Comparison of ENCODE assay signal across 22 cellular contexts in genomic region chr2:165662720-165663119, GRCh38.
DNase-seq lines count a peak whose midpoint lies in the region; ATAC-seq, FAIRE-seq and TF ChIP-seq lines count a peak whose summit lies in the region.
"Had no signal": no experiment of that assay in that cellular context is flagged by ENCODE, and none has a peak within 500 bp of the region (broad histone marks: within the 10 kb centered on the region; RNA-seq: fewer than 3 reads in every experiment).

No MANE protein-coding gene starts in this region.

- H3K36me3 ChIP-seq in Caco-2 (ENCODE audit: control insufficient read depth, insufficient read depth, low read length) (no peaks in the 10 kb centered on the region), pancreas (no peaks in the 10 kb centered on the region), spleen (peaks cover 0 to 11% (median 0%) of the 10 kb centered on the region in 6 donors)
- H3K36me3 ChIP-seq: BLaER1, HAP-1 had no signal

- 0 out of 2 replicates have a peak overlapping the region, but pooled peaks have one; percentile 3 for H3K27ac ChIP-seq in VCaP
- no peak overlapping the region for H3K27ac ChIP-seq in pancreas
- H3K27ac ChIP-seq in spleen: no peak overlapping the region
- H3K27ac ChIP-seq: BLaER1, C4-2B had no signal

- H3K4me1 Mint-ChIP-seq in Caco-2 (ENCODE audit: low read depth, unreplicated experiment): peaks cover 11% of the 10 kb centered on the region
- H3K4me1 Mint-ChIP-seq in mesothelial cell of epicardium: peaks cover 23% of the 10 kb centered on the region
- H3K4me1 Mint-ChIP-seq: CD4-positive, CD25-positive, alpha-beta regulatory T cell had no signal

- peaks cover 18% of the 10 kb centered on the region for H3K4me1 ChIP-seq in Caco-2
- H3K4me1 ChIP-seq in pancreas: peaks cover 0 to 11% (median 0%) of the 10 kb centered on the region in 3 donors
- no peaks in the 10 kb centered on the region for H3K4me1 ChIP-seq in spleen
- H3K4me1 ChIP-seq: BLaER1, HAP-1 had no signal

- no peak for TF ChIP-seq POLR2A in spleen (IDR thresholded peaks at IDR 0.05)

- no peak overlapping the region for H3K4me3 Mint-ChIP-seq in Caco-2 (ENCODE audit: unreplicated experiment)
- no peak overlapping the region for H3K4me3 Mint-ChIP-seq in mesothelial cell of epicardium
- H3K4me3 Mint-ChIP-seq: B cell; CD4-positive, CD25-positive, alpha-beta regulatory T cell; CD8-positive, alpha-beta T cell; HFFc6 had no signal

- H3K36me3 Mint-ChIP-seq in Caco-2 (ENCODE audit: insufficient read depth, unreplicated experiment): no peaks in the 10 kb centered on the region
- peaks cover 47% of the 10 kb centered on the region for H3K36me3 Mint-ChIP-seq in mesothelial cell of epicardium
- H3K36me3 Mint-ChIP-seq: CD4-positive, CD25-positive, alpha-beta regulatory T cell; CD8-positive, alpha-beta T cell had no signal

- peak in 3 of 4 donors; percentile 40 to 65 (median 55) for ATAC-seq in pancreas
- ATAC-seq: CD8-positive, alpha-beta T cell had no signal

- CTCF ChIA-PET in Caco-2 (lab: Charles Lee): no interaction called here

- DNase-seq in Caco-2 (peak in 1 of 2 experiments; percentile 16), mesothelial cell of epicardium (ENCODE audit: low spot score in 2 of 2, unreplicated experiment in 2 of 2) (no peak), pancreas (no peak), NCI-H226 (no peak), spleen (no peak), epidermal melanocyte (ENCODE audit: insufficient read length, low spot score) (no peak)
- DNase-seq: Calu3; CD4-positive, CD25-positive, alpha-beta regulatory T cell; CD8-positive, alpha-beta T cell; DMS53; DMS79 treated with DMSO at 0.1 percent for 48 hours; GF-D8; GOT3; HFFc6 had no signal

- POLR2A ChIA-PET in Caco-2 (lab: Charles Lee): no interaction called here

- H3K27ac Mint-ChIP-seq in Caco-2 (ENCODE audit: unreplicated experiment) (peak overlapping the region; percentile 65), mesothelial cell of epicardium (peak overlapping the region; percentile 14)
- H3K27ac Mint-ChIP-seq: B cell; CD4-positive, CD25-positive, alpha-beta regulatory T cell; CD8-positive, alpha-beta T cell; HFFc6 had no signal

- H3K4me3 ChIP-seq in Caco-2 (ENCODE audit: low read depth, low read length): no peak overlapping the region
- H3K4me3 ChIP-seq in pancreas: no peak overlapping the region
- H3K4me3 ChIP-seq in spleen: no peak overlapping the region
- H3K4me3 ChIP-seq: BLaER1, HAP-1 had no signal

- intact Hi-C loops in Caco-2 (cut with micrococcal nuclease; ENCODE audit: unreplicated experiment) (loop anchor here (2.0 kb wide), 2 partner anchors 28 to 36 kb away; no protein-coding TSS in a partner anchor), pancreas (cut with DNase I) (no loop called here), spleen (cut with DNase I; ENCODE audit: low total_unique reads) (no loop called here)

- H3K9me3 Mint-ChIP-seq in Caco-2 (ENCODE audit: unreplicated experiment): peaks cover 33% of the 10 kb centered on the region
- H3K9me3 Mint-ChIP-seq in mesothelial cell of epicardium: no peaks in the 10 kb centered on the region
- H3K9me3 Mint-ChIP-seq: CD8-positive, alpha-beta T cell had no signal

- TF ChIP-seq CTCF in Caco-2 (IDR thresholded peaks at IDR 0.05; ENCODE audit: insufficient read depth in 1 of 2, low read depth in 1 of 2, low read length in 1 of 2, severe bottlenecking in 1 of 2, unreplicated experiment in 1 of 2) (no peak), VCaP (conservative IDR thresholded peaks at IDR 0.05) (no peak), mesothelial cell of epicardium (IDR thresholded peaks at IDR 0.05; ENCODE audit: unreplicated experiment) (no peak), pancreas (IDR thresholded peaks at IDR 0.05) (no peak), spleen (IDR thresholded peaks at IDR 0.05 in 8 of 11, conservative IDR thresholded peaks at IDR 0.05 in 3 of 11) (no peak)

- H3K27me3 ChIP-seq in Caco-2 (replicated peaks; ENCODE audit: control insufficient read depth, insufficient read depth, low read length) (no peaks in the 10 kb centered on the region), pancreas (no peaks in the 10 kb centered on the region), spleen (replicated peaks in 1 of 7) (no peaks in the 10 kb centered on the region)
- H3K27me3 ChIP-seq: BLaER1 had no signal

- BruUV-seq in Caco-2 (replicated peaks; lab: Mats Ljungman, UMichigan): no TSS peak

- H3K9me3 ChIP-seq in Caco-2: no peaks in the 10 kb centered on the region
- no peaks in the 10 kb centered on the region for H3K9me3 ChIP-seq in pancreas
- H3K9me3 ChIP-seq in spleen: no peaks in the 10 kb centered on the region
- H3K9me3 ChIP-seq: HAP-1 had no signal

- H3K27me3 Mint-ChIP-seq in Caco-2 (ENCODE audit: insufficient read depth, unreplicated experiment) (peaks cover 6% of the 10 kb centered on the region), mesothelial cell of epicardium (ENCODE audit: low read depth) (no peaks in the 10 kb centered on the region)

- no peak for FAIRE-seq in pancreas (lab: Jason Lieb, UNC)
- FAIRE-seq: GM12891, GM18507, H54 had no signal
